10 cellular contexts compared by ENCODE assay signal in genomic region chr9:37144762-37145161, GRCh38. TPM values are rescaled to one million over a fixed set of nuclear protein-coding genes. Genes with fewer than 3 reads are reported as not detected.
DNase-seq lines count a peak whose midpoint lies in the region; ATAC-seq, FAIRE-seq and TF ChIP-seq lines count a peak whose summit lies in the region.
"Had no signal": no experiment of that assay in that cellular context is flagged by ENCODE, and none has a peak within 500 bp of the region (broad histone marks: within the 10 kb centered on the region; RNA-seq: fewer than 3 reads in every experiment).

No MANE protein-coding gene starts in this region.

- H3K9me3 ChIP-seq in OCI-LY7 (ENCODE audit: low read length): no peaks in the 10 kb centered on the region
- H3K9me3 ChIP-seq in mammary epithelial cell (replicated peaks; ENCODE audit: insufficient read depth, low read length): no peaks in the 10 kb centered on the region

- H3K4me3 ChIP-seq in OCI-LY7 (ENCODE audit: low read depth, low read length, poor library complexity, severe bottlenecking) (peak overlapping the region; percentile 61), mesendoderm (ENCODE audit: low read length) (no peak overlapping the region), mammary epithelial cell (replicated peaks in 1 of 3; ENCODE audit: insufficient read depth in 1 of 3, low read depth in 2 of 3, low read length in 3 of 3) (no peak overlapping the region)

- H3K4me1 ChIP-seq in OCI-LY7 (ENCODE audit: insufficient read depth, low read length, poor library complexity, severe bottlenecking) (peaks cover 85% of the 10 kb centered on the region), mesendoderm (ENCODE audit: control insufficient read depth, low read depth, low read length) (no peaks in the 10 kb centered on the region), mammary epithelial cell (ENCODE audit: insufficient read depth, low read length) (no peaks in the 10 kb centered on the region)

- H3K27me3 ChIP-seq in mesendoderm (ENCODE audit: insufficient read depth, low read length, poor library complexity) (no peaks in the 10 kb centered on the region), mammary epithelial cell (ENCODE audit: insufficient read depth, low read length) (no peaks in the 10 kb centered on the region)

- POLR2A ChIA-PET in OCI-LY7 (lab: Charles Lee): interaction anchor here (0.6 to 1.4 kb wide), 6 partner anchors 12 to 82 kb away, joined by 3 to 4 read pairs (median 3); no protein-coding TSS in a partner anchor

- H4K8ac ChIP-seq in mesendoderm (ENCODE audit: low read depth, low read length): no peak overlapping the region

- H3K27ac ChIP-seq in OCI-LY7 (ENCODE audit: low read depth, low read length, poor library complexity, severe bottlenecking) (peak overlapping the region; percentile 74), mesendoderm (ENCODE audit: low read depth, low read length) (no peak overlapping the region), mammary epithelial cell (ENCODE audit: insufficient read depth, low read depth, low read length) (no peak overlapping the region)
- H3K27ac ChIP-seq: VCaP had no signal

- H3K23ac ChIP-seq in mesendoderm (ENCODE audit: low read length): no peak overlapping the region

- no peak for TF ChIP-seq CTCF in OCI-LY7 (conservative IDR thresholded peaks at IDR 0.05; ENCODE audit: low read length)
- no peak for TF ChIP-seq CTCF in mammary epithelial cell (conservative IDR thresholded peaks at IDR 0.05 in 1 of 2, IDR thresholded peaks at IDR 0.05 in 1 of 2; ENCODE audit: extremely low read depth in 1 of 2, insufficient read depth in 1 of 2, low read depth in 1 of 2, low read length in 2 of 2)

- FAIRE-seq in GM12892 (lab: Jason Lieb, UNC): peak; percentile 89
- FAIRE-seq in H54 (lab: Jason Lieb, UNC): peak; percentile 11

- BruUV-seq in OCI-LY7 (replicated peaks; lab: Mats Ljungman, UMichigan) (no TSS peak), mammary epithelial cell (replicated peaks; lab: Mats Ljungman, UMichigan) (no TSS peak)

- no peak overlapping the region for H2BK120ac ChIP-seq in mesendoderm (ENCODE audit: low read depth, low read length)

- intact Hi-C loops in OCI-LY7 (cut with micrococcal nuclease; ENCODE audit: unreplicated experiment): loop anchor here (5.0 kb wide), 3 partner anchors 62 to 148 kb away; partner anchors contain the start of gene PAX5
- intact Hi-C loops in mammary epithelial cell (cut with micrococcal nuclease): no loop called here

- H3K79me1 ChIP-seq in mesendoderm (ENCODE audit: low read length): peaks cover 1% of the 10 kb centered on the region

- H3K36me3 ChIP-seq in OCI-LY7 (ENCODE audit: insufficient read depth, low read length) (peaks cover 31% of the 10 kb centered on the region), mesendoderm (ENCODE audit: control insufficient read depth, insufficient read depth, low read length) (no peaks in the 10 kb centered on the region), mammary epithelial cell (ENCODE audit: insufficient read depth, low read length) (peaks cover 4% of the 10 kb centered on the region)

- H2AFZ ChIP-seq in OCI-LY7 (ENCODE audit: low read length) (no peak overlapping the region), mammary epithelial cell (ENCODE audit: low read depth, low read length) (no peak overlapping the region)

- H3K9ac ChIP-seq in mesendoderm (ENCODE audit: low read length) (no peak overlapping the region), mammary epithelial cell (ENCODE audit: insufficient read depth, low read length) (no peak overlapping the region)

- no peaks in the 10 kb centered on the region for H4K20me1 ChIP-seq in OCI-LY7 (ENCODE audit: insufficient read depth, low read length)
- H4K20me1 ChIP-seq in mammary epithelial cell (ENCODE audit: insufficient read depth, low read length): no peaks in the 10 kb centered on the region

- in situ Hi-C loops in mammary epithelial cell (cut with MboI; ENCODE audit: low sequenced_read_pairs in 2 of 2): no loop called here

- no peak overlapping the region for H3K18ac ChIP-seq in mesendoderm (ENCODE audit: low read length)

- H4K5ac ChIP-seq in mesendoderm (ENCODE audit: low read length): no peak overlapping the region

- no peak for DNase-seq in GM12892 (ENCODE audit: insufficient read length)
- DNase-seq in H54 (ENCODE audit: insufficient read length, low spot score): no peak
- DNase-seq in OCI-LY7 (ENCODE audit: low spot score): peak; percentile 65
- DNase-seq in mesendoderm: peak; percentile 42
- no peak for DNase-seq in NCI-H446 (lab: John Stamatoyannopoulos, UW)
- no peak for DNase-seq in C1 segment of cervical spinal cord (lab: John Stamatoyannopoulos, UW)
- DNase-seq in mammary epithelial cell: no peak
- DNase-seq: left ventricle myocardium superior had no signal

- H3K79me2 ChIP-seq in OCI-LY7 (ENCODE audit: insufficient read depth, low read depth, low read length) (peaks cover 99% of the 10 kb centered on the region), mesendoderm (ENCODE audit: control insufficient read depth, insufficient read depth, low read length) (no peaks in the 10 kb centered on the region), mammary epithelial cell (ENCODE audit: insufficient read depth, low read length) (peaks cover 23% of the 10 kb centered on the region)

- dilution Hi-C loops in mammary epithelial cell (cut with HindIII; ENCODE audit: low sequenced_read_pairs): no loop called here

- H3K4me2 ChIP-seq in OCI-LY7 (ENCODE audit: low read length): peak overlapping the region; percentile 85
- H3K4me2 ChIP-seq in mesendoderm (ENCODE audit: low read length): no peak overlapping the region
- no peak overlapping the region for H3K4me2 ChIP-seq in mammary epithelial cell (ENCODE audit: insufficient read depth, low read depth, low read length)

- TF ChIP-seq POLR2A in GM12892 (IDR thresholded peaks at IDR 0.05; ENCODE audit: low read depth, low read length) (no peak), H54 (IDR thresholded peaks at IDR 0.05; ENCODE audit: low read depth, low read length) (no peak)

- no peak overlapping the region for H3K56ac ChIP-seq in mesendoderm (ENCODE audit: low read length)

- H3K4ac ChIP-seq in mesendoderm (ENCODE audit: low read depth, low read length): no peak overlapping the region

- CTCF ChIA-PET in OCI-LY7 (lab: Charles Lee; ENCODE audit: unreplicated experiment): no interaction called here
- CTCF ChIA-PET in mammary epithelial cell (lab: Charles Lee; ENCODE audit: low non-redundant PET): no interaction called here

- H2BK15ac ChIP-seq in mesendoderm (replicated peaks; ENCODE audit: low read depth): no peak overlapping the region

- no peak overlapping the region for H2BK5ac ChIP-seq in mesendoderm (ENCODE audit: low read length)

- no peak overlapping the region for H2AK5ac ChIP-seq in mesendoderm (ENCODE audit: low read length)

- WGBS in mesendoderm (ENCODE audit: extremely low coverage, insufficient coverage, low lambda C conversion rate): no CpG with 5 or more reads among the region's 2 CpGs
- 79% methylated on average over 2 of the region's 2 CpGs for WGBS in mammary epithelial cell (ENCODE audit: low coverage, missing lambda C conversion rate)

- ATAC-seq in HG03025 (IDR thresholded peaks at IDR 0.05; ENCODE audit: low FRiP score, unreplicated experiment): no peak
- ATAC-seq: left ventricle myocardium superior had no signal

- H3K9me2 ChIP-seq in OCI-LY7 (ENCODE audit: insufficient read depth, low read length): no peaks in the 10 kb centered on the region

RNA-seq across cellular contexts. Expression of gene ZCCHC7, which starts 24.4 kb away (rescaled TPM):
- polyA plus RNA-seq in GM12892 (2012; ENCODE audit: missing spikeins): 60.8 TPM
- 108 and 110 TPM in 2 replicates for total RNA-seq in OCI-LY7 (2014; rRNA removed; shearing (Covaris generic))
- total RNA-seq in OCI-LY7 (2022) (76.4 and 101 TPM in 2 replicates), mammary epithelial cell (10 to 100 TPM; 15.8 to 25.5 TPM)
- 33.4 TPM for polyA plus RNA-seq in mesendoderm (2013, experiment 1 of 2)
- 33.7 TPM for polyA plus RNA-seq in mesendoderm (2013, experiment 2 of 2)
- 11.5 TPM for polyA plus RNA-seq in mammary epithelial cell
- 15.9 TPM for polyA minus RNA-seq in mammary epithelial cell

Comparison
In these comparisons a context has a peak if more than half of its experiments do, and no peak if none do; other contexts are left out.
1. DNase-seq: peak in OCI-LY7 (single experiment) and mesendoderm (single experiment); none in GM12892 (single experiment), H54 (single experiment), NCI-H446 (0 of 2), C1 segment of cervical spinal cord (0 of 14) and mammary epithelial cell (single experiment).